1 cellular context compared by ENCODE assay signal in the genomic region with DNA sequence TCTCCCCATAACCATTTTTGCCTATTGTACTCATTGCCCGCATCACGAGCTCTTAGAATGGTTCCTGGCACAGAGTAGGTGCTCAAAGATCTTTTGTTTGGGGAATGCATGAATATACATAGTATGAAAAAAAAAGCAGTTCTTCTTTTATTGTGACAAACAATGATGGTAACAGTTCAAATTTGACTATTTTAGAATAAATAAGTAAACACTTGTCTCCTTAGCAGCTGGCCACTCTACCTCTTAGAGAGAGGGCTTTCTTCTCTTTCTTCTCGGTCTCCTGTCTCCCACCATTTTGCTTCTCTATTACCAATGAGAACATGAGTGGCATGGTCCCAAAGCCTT.
TF ChIP-seq lines count a peak whose summit lies in the region.

No MANE protein-coding gene starts in this region.

TF ChIP-seq in SK-N-SH treated with all-trans-retinoic acid at 6 μM for 48 hours, 23 proteins besides CTCF, POLR2A, EP300 and RAD21 (continued from another document):
- TF ChIP-seq, protein P1, sequence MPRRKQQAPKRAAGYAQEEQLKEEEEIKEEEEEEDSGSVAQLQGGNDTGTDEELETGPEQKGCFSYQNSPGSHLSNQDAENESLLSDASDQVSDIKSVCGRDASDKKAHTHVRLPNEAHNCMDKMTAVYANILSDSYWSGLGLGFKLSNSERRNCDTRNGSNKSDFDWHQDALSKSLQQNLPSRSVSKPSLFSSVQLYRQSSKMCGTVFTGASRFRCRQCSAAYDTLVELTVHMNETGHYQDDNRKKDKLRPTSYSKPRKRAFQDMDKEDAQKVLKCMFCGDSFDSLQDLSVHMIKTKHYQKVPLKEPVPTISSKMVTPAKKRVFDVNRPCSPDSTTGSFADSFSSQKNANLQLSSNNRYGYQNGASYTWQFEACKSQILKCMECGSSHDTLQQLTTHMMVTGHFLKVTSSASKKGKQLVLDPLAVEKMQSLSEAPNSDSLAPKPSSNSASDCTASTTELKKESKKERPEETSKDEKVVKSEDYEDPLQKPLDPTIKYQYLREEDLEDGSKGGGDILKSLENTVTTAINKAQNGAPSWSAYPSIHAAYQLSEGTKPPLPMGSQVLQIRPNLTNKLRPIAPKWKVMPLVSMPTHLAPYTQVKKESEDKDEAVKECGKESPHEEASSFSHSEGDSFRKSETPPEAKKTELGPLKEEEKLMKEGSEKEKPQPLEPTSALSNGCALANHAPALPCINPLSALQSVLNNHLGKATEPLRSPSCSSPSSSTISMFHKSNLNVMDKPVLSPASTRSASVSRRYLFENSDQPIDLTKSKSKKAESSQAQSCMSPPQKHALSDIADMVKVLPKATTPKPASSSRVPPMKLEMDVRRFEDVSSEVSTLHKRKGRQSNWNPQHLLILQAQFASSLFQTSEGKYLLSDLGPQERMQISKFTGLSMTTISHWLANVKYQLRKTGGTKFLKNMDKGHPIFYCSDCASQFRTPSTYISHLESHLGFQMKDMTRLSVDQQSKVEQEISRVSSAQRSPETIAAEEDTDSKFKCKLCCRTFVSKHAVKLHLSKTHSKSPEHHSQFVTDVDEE (CRISPR knock-in tag; IDR thresholded peaks at IDR 0.05) = no peak
- TF ChIP-seq ESRRG (CRISPR knock-in tag; IDR thresholded peaks at IDR 0.05) = no peak
- no peak for TF ChIP-seq ZFP3 (CRISPR knock-in tag; IDR thresholded peaks at IDR 0.05)
- TF ChIP-seq, protein P2, sequence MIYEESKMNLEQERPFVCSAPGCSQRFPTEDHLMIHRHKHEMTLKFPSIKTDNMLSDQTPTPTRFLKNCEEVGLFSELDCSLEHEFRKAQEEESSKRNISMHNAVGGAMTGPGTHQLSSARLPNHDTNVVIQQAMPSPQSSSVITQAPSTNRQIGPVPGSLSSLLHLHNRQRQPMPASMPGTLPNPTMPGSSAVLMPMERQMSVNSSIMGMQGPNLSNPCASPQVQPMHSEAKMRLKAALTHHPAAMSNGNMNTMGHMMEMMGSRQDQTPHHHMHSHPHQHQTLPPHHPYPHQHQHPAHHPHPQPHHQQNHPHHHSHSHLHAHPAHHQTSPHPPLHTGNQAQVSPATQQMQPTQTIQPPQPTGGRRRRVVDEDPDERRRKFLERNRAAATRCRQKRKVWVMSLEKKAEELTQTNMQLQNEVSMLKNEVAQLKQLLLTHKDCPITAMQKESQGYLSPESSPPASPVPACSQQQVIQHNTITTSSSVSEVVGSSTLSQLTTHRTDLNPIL (CRISPR knock-in tag; IDR thresholded peaks at IDR 0.05; ENCODE audit: low read depth) = no peak
- no peak for TF ChIP-seq OSR1 (CRISPR knock-in tag; IDR thresholded peaks at IDR 0.05)
